In genomic region chr1:40315795-40316594, GRCh38 we compare ENCODE assay signal across 8 cellular contexts. TPM values are rescaled to one million over a fixed set of nuclear protein-coding genes. Genes with fewer than 3 reads are reported as not detected.
DNase-seq lines count a peak whose midpoint lies in the region; ATAC-seq and TF ChIP-seq lines count a peak whose summit lies in the region.

No MANE protein-coding gene starts in this region.

- peak; percentile 2 for ATAC-seq in HG03442 (IDR thresholded peaks at IDR 0.05; ENCODE audit: unreplicated experiment)
- peak; percentile 2 to 5 for ATAC-seq in naive B cell (ENCODE audit: low read depth in 2 of 2)
- ATAC-seq in HG03565 (IDR thresholded peaks at IDR 0.05; ENCODE audit: unreplicated experiment), result no peak

- H3K4me1 Mint-ChIP-seq in naive B cell, result peaks cover 35 to 60% (median 57%) of the 10 kb centered on the region in 3 donors

- peak overlapping the region in 4 of 6 donors; percentile 75 to 91 (median 84) for H3K27ac Mint-ChIP-seq in naive B cell

- H3K27me3 Mint-ChIP-seq in naive B cell, result peaks cover 0 to 8% (median 6%) of the 10 kb centered on the region in 3 donors

- no peaks in the 10 kb centered on the region for H3K36me3 ChIP-seq in urinary bladder (ENCODE audit: insufficient read depth)

- no peaks in the 10 kb centered on the region for H3K4me1 ChIP-seq in urinary bladder (ENCODE audit: insufficient read depth)

- peak overlapping the region; percentile 45 for H3K4me3 ChIP-seq in epithelial cell of proximal tubule (ENCODE audit: low read depth, low read length)
- peak overlapping the region; percentile 41 for H3K4me3 ChIP-seq in urinary bladder (ENCODE audit: low read depth, low read length)

- no peaks in the 10 kb centered on the region for H3K36me3 Mint-ChIP-seq in naive B cell

- no peak for TF ChIP-seq CTCF in epithelial cell of proximal tubule (conservative IDR thresholded peaks at IDR 0.05; ENCODE audit: low read depth, low read length)

- H3K4me3 Mint-ChIP-seq in naive B cell, result peak overlapping the region; percentile 79 to 95 (median 92)

- peak in 11 of 14 donors; percentile 42 to 83 (median 67) for DNase-seq in C1 segment of cervical spinal cord (lab: John Stamatoyannopoulos, UW)
- DNase-seq in activated CD4-positive, alpha-beta T cell treated with anti-CD3 and anti-CD28 coated beads for 4 hours, result peak; percentile 23 to 25
- no peak for DNase-seq in epithelial cell of proximal tubule (ENCODE audit: low read depth)
- no peak for DNase-seq in naive B cell
- no peak for DNase-seq in activated gamma-delta T cell (lab: John Stamatoyannopoulos, UW)

- no peaks in the 10 kb centered on the region for H3K9me3 Mint-ChIP-seq in naive B cell

- WGBS in urinary bladder, result 8% methylated on average over 41 of the region's 41 CpGs

- no peak overlapping the region for H3K27ac ChIP-seq in urinary bladder (ENCODE audit: low read depth)

RNA-seq across cellular contexts. Expression of gene COL9A2, which starts 1.1 kb away (rescaled TPM):
- total RNA-seq in epithelial cell of proximal tubule (4.6 and 6.7 TPM in 2 replicates), urinary bladder (8.7 TPM)
- polyA plus RNA-seq in naive B cell (ENCODE audit: low read depth in 6 of 6) (1 to 10 TPM; 1.3 to 5.6 (median 3.2) TPM), urinary bladder (11.2 TPM)

RNA-seq across cellular contexts. Expression of gene SMAP2, which starts 57.5 kb away (rescaled TPM):
- total RNA-seq in epithelial cell of proximal tubule, result 4.9 and 11.0 TPM in 2 replicates
- 100 to 1,000 TPM; 480 to 946 (median 649) TPM for polyA plus RNA-seq in naive B cell (ENCODE audit: low read depth in 6 of 6)
- 17.0 TPM for total RNA-seq in urinary bladder
- polyA plus RNA-seq in urinary bladder, result 47.3 TPM

RNA-seq across cellular contexts. Expression of gene ZMPSTE24, which starts 58.0 kb away (rescaled TPM):
- total RNA-seq in epithelial cell of proximal tubule, result 28.1 and 49.6 TPM in 2 replicates
- polyA plus RNA-seq in naive B cell (ENCODE audit: low read depth in 6 of 6), result 10 to 100 TPM; 17.1 to 24.8 (median 20.7) TPM
- total RNA-seq in urinary bladder, result 67.8 TPM
- 32.3 TPM for polyA plus RNA-seq in urinary bladder

Comparison
In these comparisons a context has a peak if more than half of its experiments do, and no peak if none do; other contexts are left out.
1. DNase-seq: peak in C1 segment of cervical spinal cord (11 of 14) and activated CD4-positive, alpha-beta T cell treated with anti-CD3 and anti-CD28 coated beads for 4 hours (2 of 2); none in epithelial cell of proximal tubule (single experiment), naive B cell (single experiment) and activated gamma-delta T cell (single experiment).